In the genomic region with DNA sequence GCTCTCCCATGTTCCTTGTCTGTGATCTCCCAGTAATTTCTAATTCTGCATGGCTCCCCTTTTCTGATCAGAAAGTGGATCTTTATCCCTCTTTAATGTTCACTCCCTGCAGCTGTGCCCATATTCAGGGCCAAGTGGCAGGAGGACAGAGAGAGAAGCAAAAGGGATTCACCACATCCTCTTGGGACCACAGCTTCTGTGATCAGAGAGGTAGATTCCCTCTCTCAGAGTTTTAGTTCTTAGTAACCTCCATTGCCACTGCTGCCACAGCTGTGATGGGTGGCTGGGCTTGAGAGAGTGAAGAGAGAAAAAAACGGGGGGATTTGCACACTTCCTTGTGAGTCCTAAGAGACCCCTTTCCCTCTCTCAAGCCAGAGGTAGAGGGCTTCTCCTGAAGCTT, we compare ENCODE assay signal across 31 cellular contexts.
"Had no signal": no experiment of that assay in that cellular context is flagged by ENCODE, and none has a peak within 500 bp of the region (broad histone marks: within the 10 kb centered on the region; RNA-seq: fewer than 3 reads in every experiment).

No MANE protein-coding gene starts in this region.

- H3K27ac ChIP-seq: esophagus muscularis mucosa, foreskin keratinocyte, gastroesophageal sphincter, heart right ventricle, left lung, ovary, psoas muscle, sigmoid colon, thyroid gland, vagina had no signal

- H3K9me3 ChIP-seq: esophagus muscularis mucosa, gastroesophageal sphincter, left lung, mucosa of descending colon, ovary, psoas muscle, sigmoid colon, stomach, thyroid gland, vagina had no signal

- H3K36me3 ChIP-seq: esophagus muscularis mucosa, gastroesophageal sphincter, heart right ventricle, left lung, ovary, sigmoid colon, stomach, thyroid gland, vagina had no signal

- H3K4me3 Mint-ChIP-seq: mesothelial cell of epicardium; naive thymus-derived CD4-positive, alpha-beta T cell; nephron progenitor cell; stimulated activated effector memory CD8-positive, alpha-beta T cell treated with anti-CD3 and anti-CD28 coated beads, Interleukin-12 subunit alpha, Interleukin-12 subunit beta, amount 100 ng/mL, for 72 hours had no signal

- FAIRE-seq: endothelial cell of umbilical vein, islet of Langerhans had no signal

- H3K36me3 Mint-ChIP-seq: stimulated activated effector memory CD8-positive, alpha-beta T cell treated with anti-CD3 and anti-CD28 coated beads, Interleukin-12 subunit alpha, Interleukin-12 subunit beta, amount 100 ng/mL, for 72 hours had no signal

- H3K27ac Mint-ChIP-seq: mesothelial cell of epicardium; nephron progenitor cell; stimulated activated effector memory CD8-positive, alpha-beta T cell treated with anti-CD3 and anti-CD28 coated beads, Interleukin-12 subunit alpha, Interleukin-12 subunit beta, amount 100 ng/mL, for 72 hours had no signal

- H3K4me1 ChIP-seq: esophagus muscularis mucosa, foreskin keratinocyte, gastroesophageal sphincter, left lung, psoas muscle, sigmoid colon, thyroid gland, vagina had no signal

- H3K9me3 Mint-ChIP-seq: stimulated activated effector memory CD8-positive, alpha-beta T cell treated with anti-CD3 and anti-CD28 coated beads, Interleukin-12 subunit alpha, Interleukin-12 subunit beta, amount 100 ng/mL, for 72 hours had no signal

- ATAC-seq: foreskin keratinocyte; gastroesophageal sphincter; heart right ventricle; left cardiac atrium; left lung; mucosa of descending colon; naive thymus-derived CD4-positive, alpha-beta T cell; psoas muscle; right cardiac atrium; stimulated activated effector memory CD8-positive, alpha-beta T cell treated with anti-CD3 and anti-CD28 coated beads, Interleukin-12 subunit alpha, Interleukin-12 subunit beta, amount 100 ng/mL, for 72 hours had no signal

- H3K4me3 ChIP-seq: esophagus muscularis mucosa, gastroesophageal sphincter, heart right ventricle, left lung, mucosa of descending colon, ovary, psoas muscle, sigmoid colon, stomach, thyroid gland, vagina had no signal

- DNase-seq: dermis blood vessel endothelial cell; effector memory CD4-positive, alpha-beta T cell; foreskin keratinocyte; glutamatergic neuron; heart right ventricle; hippocampal formation; left cardiac atrium; left lung; mesenchymal stem cell; mucosa of descending colon; naive thymus-derived CD4-positive, alpha-beta T cell; nephron progenitor cell; occipital lobe; ovary; posterior cingulate gyrus; psoas muscle; right cardiac atrium; sigmoid colon; stimulated activated CD4-positive, alpha-beta T cell treated with anti-CD3 and anti-CD28 coated beads, Interleukin-2, amount 100 ng/mL, for 24 hours; stimulated activated CD4-positive, alpha-beta T cell treated with anti-CD3 and anti-CD28 coated beads, Interleukin-4, amount 100 ng/mL, for 24 hours; stimulated activated naive CD4-positive, alpha-beta T cell treated with Interleukin-2 at 50 U/mL for 16 hours; stomach; thyroid gland; trophoblast cell had no signal

- H3K27me3 ChIP-seq: esophagus muscularis mucosa, foreskin keratinocyte, gastroesophageal sphincter, heart right ventricle, left lung, ovary, sigmoid colon, stomach, thyroid gland, vagina had no signal

- H3K4me1 Mint-ChIP-seq: nephron progenitor cell; stimulated activated effector memory CD8-positive, alpha-beta T cell treated with anti-CD3 and anti-CD28 coated beads, Interleukin-12 subunit alpha, Interleukin-12 subunit beta, amount 100 ng/mL, for 72 hours had no signal
